In the genomic region with DNA sequence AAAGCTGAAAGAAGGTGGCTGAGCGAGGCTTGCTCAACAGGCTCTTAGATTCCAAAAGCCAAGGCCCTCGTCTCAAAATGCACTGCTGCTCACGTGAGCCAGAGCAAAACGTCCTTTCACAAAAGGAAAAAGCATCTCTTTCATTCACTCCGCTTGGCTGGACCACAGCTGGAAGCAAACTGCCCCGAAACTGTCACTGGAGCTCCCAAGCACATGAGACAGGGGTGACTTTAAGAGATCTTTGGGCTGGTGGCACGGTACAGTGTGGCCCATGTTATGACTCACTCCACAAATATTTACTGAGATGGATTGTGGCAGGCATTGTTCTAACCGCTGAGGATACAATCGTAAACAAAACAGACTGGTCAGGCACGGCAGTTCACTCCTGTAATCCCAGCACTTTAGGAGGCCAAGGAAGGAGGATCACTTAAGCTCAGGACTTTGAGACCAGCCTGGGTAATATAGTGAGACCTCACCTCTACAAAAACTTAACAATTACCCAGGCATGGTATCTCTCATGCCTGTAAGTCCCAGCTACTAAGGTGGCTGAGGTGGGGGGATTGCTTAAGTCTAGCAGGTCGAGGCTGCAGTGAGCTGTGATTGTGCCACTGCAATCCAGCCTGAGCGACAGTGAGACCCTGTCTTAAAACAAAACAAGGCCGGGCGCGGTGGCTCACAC, we compare ENCODE assay signal across 7 cellular contexts. TPM values are rescaled to one million over a fixed set of nuclear protein-coding genes. Genes with fewer than 3 reads are reported as not detected.
DNase-seq lines count a peak whose midpoint lies in the region; ATAC-seq, FAIRE-seq and TF ChIP-seq lines count a peak whose summit lies in the region.

No MANE protein-coding gene starts in this region.

- H2BK120ac ChIP-seq in H9 (ENCODE audit: low read depth, low read length, poor library complexity, severe bottlenecking) = no peak overlapping the region

- no peak overlapping the region for H2AK5ac ChIP-seq in H9 (ENCODE audit: insufficient read length, low read length)

- H3K4me2 ChIP-seq in H9 (ENCODE audit: insufficient read depth, insufficient read length, low read length) = no peak overlapping the region

- H3K79me1 ChIP-seq in H9 (ENCODE audit: insufficient read depth, low read depth, low read length, poor library complexity, severe bottlenecking) = no peaks in the 10 kb centered on the region

- H3K23ac ChIP-seq in H9 (ENCODE audit: insufficient read length, low read depth, low read length) = no peak overlapping the region

- H3K18ac ChIP-seq in H9 (ENCODE audit: insufficient read length, low read depth, low read length) = no peak overlapping the region

- no CpG with 5 or more reads among the region's 15 CpGs for WGBS in H9 (ENCODE audit: extremely low coverage, insufficient read length, low lambda C conversion rate)

- H3K4ac ChIP-seq in H9 (ENCODE audit: low read depth, low read length) = no peak overlapping the region

- H3K9me3 ChIP-seq in H9 (ENCODE audit: control insufficient read depth, low read depth, low read length) = no peaks in the 10 kb centered on the region

- H3K79me2 ChIP-seq in H9 (ENCODE audit: insufficient read depth, low read length) = no peaks in the 10 kb centered on the region

- H3K4me3 ChIP-seq in epithelial cell of esophagus (ENCODE audit: low read length) = no peak overlapping the region

- H3K36me3 Mint-ChIP-seq in H9 (ENCODE audit: insufficient read depth in 1 of 3, low read depth in 3 of 3) = peaks cover 0 to 7% (median 0%) of the 10 kb centered on the region in 3 experiments; a peak in 3 of 7 replicates

- no peak for TF ChIP-seq CTCF in H9 (conservative IDR thresholded peaks at IDR 0.05)
- no peak for TF ChIP-seq CTCF in epithelial cell of esophagus (IDR thresholded peaks at IDR 0.05; ENCODE audit: insufficient read depth, low read depth, low read length, missing control alignments)

- no peak overlapping the region for H2BK12ac ChIP-seq in H9 (ENCODE audit: insufficient read length, low read depth, low read length)

- no peak overlapping the region for H3K14ac ChIP-seq in H9 (ENCODE audit: insufficient read depth, low read length)

- H4K20me1 ChIP-seq in H9 (ENCODE audit: control insufficient read depth, insufficient read depth, insufficient read length) = no peaks in the 10 kb centered on the region

- H2BK15ac ChIP-seq in H9 (ENCODE audit: low read depth, low read length) = no peak overlapping the region

- no peak for TF ChIP-seq POLR2A in GM18505 (IDR thresholded peaks at IDR 0.05; ENCODE audit: borderline replicate concordance, extremely low read depth, insufficient read depth, insufficient read length)

- peak; percentile 70 for FAIRE-seq in RCC 7860 (lab: Jason Lieb, UNC)

- DNase-seq in H9 (no peak), RCC 7860 (ENCODE audit: low spot score) (peak; percentile 84), epithelial cell of esophagus (ENCODE audit: low read depth) (peak; percentile 79), myocyte (ENCODE audit: low read depth) (peak; percentile 98), NCI-H1105 treated with DMSO at 0.1 percent for 48 hours (lab: John Stamatoyannopoulos, UW) (no peak)

- no peaks in the 10 kb centered on the region for H3K27me3 ChIP-seq in H9 (ENCODE audit: insufficient read depth, low read length)

- H3K4me1 ChIP-seq in H9 (ENCODE audit: insufficient read depth, low read length) = peaks cover 12% of the 10 kb centered on the region

- H3K56ac ChIP-seq in H9 (ENCODE audit: insufficient read length, low read depth, low read length) = no peak overlapping the region

- H3T11ph ChIP-seq in H9 (ENCODE audit: low read length) = no peak overlapping the region

- no peak overlapping the region for H2AFZ ChIP-seq in H9 (ENCODE audit: low read length)

- H3K9ac ChIP-seq in H9 (ENCODE audit: extremely low read depth, insufficient read length, low read length) = peak overlapping the region; percentile 38

- no peak overlapping the region for H2BK20ac ChIP-seq in H9 (ENCODE audit: low read depth, low read length, poor library complexity, severe bottlenecking)

- no peak overlapping the region for H3K27ac ChIP-seq in H9 (ENCODE audit: insufficient read length, low read depth, low read length)

- no peaks in the 10 kb centered on the region for H3K9me3 Mint-ChIP-seq in H9

- no peak overlapping the region for H4K5ac ChIP-seq in H9 (ENCODE audit: insufficient read length, low read depth, low read length)

- H2BK5ac ChIP-seq in H9 (ENCODE audit: insufficient read length, low read length) = no peak overlapping the region

- H3K4me1 Mint-ChIP-seq in H9 = peaks cover 31 to 36% of the 10 kb centered on the region in 2 experiments

- H3K4me3 Mint-ChIP-seq in H9 = no peak overlapping the region

- H3K23me2 ChIP-seq in H9 (ENCODE audit: insufficient read length, low read depth, low read length, poor library complexity, severe bottlenecking) = peaks cover 8% of the 10 kb centered on the region

- ATAC-seq in HG02970 (IDR thresholded peaks at IDR 0.05; ENCODE audit: low FRiP score, unreplicated experiment) (no peak), GM18505 (IDR thresholded peaks at IDR 0.05; ENCODE audit: unreplicated experiment) (no peak)

- peaks cover 3% of the 10 kb centered on the region; the same call in 1 of the 2 replicates for H3K27me3 Mint-ChIP-seq in H9 (ENCODE audit: low read depth)

- H4K8ac ChIP-seq in H9 (replicated peaks; ENCODE audit: insufficient read length, low read depth, low read length) = no peak overlapping the region

- H3K27ac Mint-ChIP-seq in H9 = peak overlapping the region; percentile 17 to 71 (median 45); a peak in 5 of 7 replicates

- H4K91ac ChIP-seq in H9 (ENCODE audit: insufficient read length, low read depth, low read length) = no peak overlapping the region

RNA-seq across cellular contexts. Expression of a gene that starts 3.6 kb away (rescaled TPM):
- total RNA-seq in H9 (2021) (22.1 and 24.1 TPM in 2 replicates), myocyte (15.6 and 18.9 TPM in 2 replicates)
- polyA plus RNA-seq in myocyte (2012) = 14.7 TPM

RNA-seq across cellular contexts. Expression of a gene that starts 23.7 kb away (rescaled TPM):
- total RNA-seq in H9 (2021) (5.8 and 6.7 TPM in 2 replicates), myocyte (4.1 and 8.7 TPM in 2 replicates)
- 7.4 TPM for polyA plus RNA-seq in myocyte (2012)

Comparison
In these comparisons a context has a peak if more than half of its experiments do, and no peak if none do; other contexts are left out.
1. DNase-seq: peak in RCC 7860 (single experiment), epithelial cell of esophagus (single experiment) and myocyte (single experiment); none in H9 (single experiment) and NCI-H1105 treated with DMSO at 0.1 percent for 48 hours (single experiment).